Comparison of ENCODE assay signal across 24 cellular contexts in the genomic region with DNA sequence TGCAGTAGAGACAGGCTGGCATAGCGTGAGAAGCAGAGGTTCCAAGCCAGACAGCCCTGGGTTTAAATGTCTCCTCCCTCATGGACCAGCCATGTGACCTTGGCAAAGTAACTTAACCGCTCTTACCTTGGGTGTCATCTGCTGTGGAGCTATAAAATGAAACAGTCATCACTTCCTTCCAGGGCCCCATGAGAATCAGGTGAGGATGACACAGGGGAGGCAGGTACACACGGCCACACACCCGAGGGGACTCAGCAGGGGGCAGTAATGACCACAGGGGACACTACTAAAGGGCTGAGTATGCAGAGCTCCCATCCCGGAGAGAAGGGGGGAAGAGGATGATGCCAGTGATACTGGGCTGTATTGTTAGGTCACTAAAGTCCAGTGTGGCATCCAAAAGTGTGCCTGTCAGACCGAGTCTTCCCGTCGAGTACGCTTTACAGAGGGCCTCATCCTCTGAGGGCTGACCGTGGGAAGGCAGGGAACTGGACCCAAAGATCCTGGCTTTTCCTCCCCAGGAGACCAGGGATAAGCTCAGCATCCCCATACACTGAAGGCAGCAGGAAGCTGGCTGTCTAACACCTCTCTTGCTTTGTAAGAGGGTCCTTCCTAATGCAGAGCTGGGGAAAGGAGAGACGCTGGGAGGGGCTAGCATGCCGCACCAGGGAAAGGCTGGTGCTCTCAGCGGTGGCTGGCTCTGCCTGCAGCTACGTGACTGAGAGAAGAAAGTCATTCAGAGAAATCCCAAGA.
"Had no signal": no experiment of that assay in that cellular context is flagged by ENCODE, and none has a peak within 500 bp of the region (broad histone marks: within the 10 kb centered on the region; RNA-seq: fewer than 3 reads in every experiment).

No MANE protein-coding gene starts in this region.

- H3K36me3 ChIP-seq: spleen, vagina had no signal

- H3K4me3 Mint-ChIP-seq: activated naive CD8-positive, alpha-beta T cell treated with anti-CD3 and anti-CD28 coated beads for 36 hours; activated T-cell treated with anti-CD3 and anti-CD28 coated beads, Interleukin-2, amount 50 U/mL, for 4 hours; dendritic cell treated with granulocyte-macrophage colony-stimulating factor and Interleukin-4, amounts not matched to agents 40 ng/mL and 50 ng/mL, for 4 days; nephron progenitor cell; T-helper 1 cell treated with Interleukin-12 subunit alpha and Interleukin-12 subunit beta and Interleukin-4 antibody, amounts not matched to agents 30 μg/mL and 1 μg/mL, for 36 hours had no signal

- H3K4me1 Mint-ChIP-seq: activated naive CD8-positive, alpha-beta T cell treated with anti-CD3 and anti-CD28 coated beads for 36 hours had no signal

- H3K27me3 ChIP-seq: testis, vagina had no signal

- DNase-seq: activated CD4-positive, alpha-beta T cell treated with anti-CD3 and anti-CD28 coated beads for 4 hours; activated CD4-positive, alpha-beta T cell treated with anti-CD3 and anti-CD28 coated beads, Interleukin-2, amount 50 U/mL, for 48 hours; activated CD4-positive, CD25-positive, alpha-beta regulatory T cell; activated CD8-positive, alpha-beta memory T cell treated with anti-CD3 and anti-CD28 coated beads, Interleukin-2, amount 50 U/mL, for 48 hours; activated naive CD4-positive, alpha-beta T cell treated with Interleukin-2 at 50 U/mL for 16 hours; activated naive CD8-positive, alpha-beta T cell treated with anti-CD3 and anti-CD28 coated beads for 36 hours; activated T-cell treated with anti-CD3 and anti-CD28 coated beads, Interleukin-2, amount 50 U/mL, for 4 hours; effector CD8-positive, alpha-beta T cell; foreskin melanocyte; hippocampal formation; left cardiac atrium; mesenchymal stem cell; mucosa of descending colon; nephron progenitor cell; nucleus accumbens; retina; spleen; stimulated activated CD4-positive, alpha-beta T cell treated with anti-CD3 and anti-CD28 coated beads, Interleukin-4, amount 100 ng/mL, for 1 hour; stimulated activated naive CD4-positive, alpha-beta T cell; testis; trophoblast cell had no signal

- H3K9me3 Mint-ChIP-seq: dendritic cell treated with granulocyte-macrophage colony-stimulating factor and Interleukin-4, amounts not matched to agents 40 ng/mL and 50 ng/mL, for 4 days; T-helper 1 cell treated with Interleukin-12 subunit alpha and Interleukin-12 subunit beta and Interleukin-4 antibody, amounts not matched to agents 30 μg/mL and 1 μg/mL, for 36 hours had no signal

- ATAC-seq: activated T-cell treated with anti-CD3 and anti-CD28 coated beads, Interleukin-2, amount 50 U/mL, for 4 hours; left cardiac atrium; mucosa of descending colon had no signal

- H3K27ac Mint-ChIP-seq: activated naive CD8-positive, alpha-beta T cell treated with anti-CD3 and anti-CD28 coated beads for 36 hours; dendritic cell treated with granulocyte-macrophage colony-stimulating factor and Interleukin-4, amounts not matched to agents 40 ng/mL and 50 ng/mL, for 4 days; nephron progenitor cell; T-helper 1 cell treated with Interleukin-12 subunit alpha and Interleukin-12 subunit beta and Interleukin-4 antibody, amounts not matched to agents 30 μg/mL and 1 μg/mL, for 36 hours had no signal

- H3K36me3 Mint-ChIP-seq: activated naive CD8-positive, alpha-beta T cell treated with anti-CD3 and anti-CD28 coated beads for 36 hours had no signal

- H3K4me3 ChIP-seq: mucosa of descending colon, spleen, testis, vagina had no signal
